Comparison of ENCODE assay signal across 25 cellular contexts in genomic region chr12:104204690-104205480, GRCh38.
"Had no signal": no experiment of that assay in that cellular context is flagged by ENCODE, and none has a peak within 500 bp of the region (broad histone marks: within the 10 kb centered on the region; RNA-seq: fewer than 3 reads in every experiment).

No MANE protein-coding gene starts in this region.

- ATAC-seq: body of pancreas, gastroesophageal sphincter, heart left ventricle, left colon, mucosa of descending colon had no signal

- H3K27me3 Mint-ChIP-seq: progenitor cell of endocrine pancreas had no signal

- H3K27me3 ChIP-seq: body of pancreas, cardiac muscle cell, esophagus squamous epithelium, gastroesophageal sphincter, heart left ventricle, thyroid gland had no signal

- DNase-seq: activated CD4-positive, alpha-beta T cell treated with anti-CD3 and anti-CD28 coated beads for 4 hours; activated CD4-positive, alpha-beta T cell treated with anti-CD3 and anti-CD28 coated beads, Interleukin-2, amount 50 U/mL, for 48 hours; activated CD4-positive, CD25-positive, alpha-beta regulatory T cell; activated CD8-positive, alpha-beta memory T cell treated with anti-CD3 and anti-CD28 coated beads, Interleukin-2, amount 50 U/mL, for 48 hours; activated effector memory CD4-positive, alpha-beta T cell treated with Interleukin-2 at 50 U/mL for 16 hours; activated naive CD4-positive, alpha-beta T cell treated with anti-CD3 and anti-CD28 coated beads for 36 hours; activated T-cell treated with anti-CD3 and anti-CD28 coated beads, Interleukin-2, amount 50 U/mL, for 48 hours; body of pancreas; cortex of kidney; endodermal cell; esophagus squamous epithelium; heart left ventricle; left colon; mesenchymal stem cell; mucosa of descending colon; nephron progenitor cell; retina; stimulated activated CD4-positive, alpha-beta T cell treated with anti-CD3 and anti-CD28 coated beads, Interleukin-4, amount 100 ng/mL, for 1 hour; T1000; thyroid gland had no signal

- H3K36me3 ChIP-seq: cardiac muscle cell, esophagus squamous epithelium, gastroesophageal sphincter, heart left ventricle, thyroid gland had no signal

- H3K4me3 Mint-ChIP-seq: activated naive CD4-positive, alpha-beta T cell treated with anti-CD3 and anti-CD28 coated beads for 36 hours; endodermal cell; nephron progenitor cell; stimulated activated naive CD8-positive, alpha-beta T cell treated with anti-CD3 and anti-CD28 coated beads, Interleukin-15, Interleukin-2, amounts not matched to agents 100 ng/mL and 50 ng/mL, for 24 hours; T-helper 1 cell treated with Interleukin-12 subunit alpha and Interleukin-12 subunit beta and Interleukin-4 antibody, amounts not matched to agents 30 μg/mL and 1 μg/mL, for 36 hours had no signal

- H3K9me3 ChIP-seq: body of pancreas, gastroesophageal sphincter, mucosa of descending colon, thyroid gland had no signal

- H3K27ac ChIP-seq: body of pancreas, cardiac muscle cell, esophagus squamous epithelium, gastroesophageal sphincter, heart left ventricle, thyroid gland had no signal

- H3K4me1 ChIP-seq: body of pancreas, thyroid gland had no signal

- H3K27ac Mint-ChIP-seq: activated naive CD4-positive, alpha-beta T cell treated with anti-CD3 and anti-CD28 coated beads for 36 hours; endodermal cell; nephron progenitor cell; progenitor cell of endocrine pancreas; stimulated activated naive CD8-positive, alpha-beta T cell treated with anti-CD3 and anti-CD28 coated beads, Interleukin-15, Interleukin-2, amounts not matched to agents 100 ng/mL and 50 ng/mL, for 24 hours; T-helper 1 cell treated with Interleukin-12 subunit alpha and Interleukin-12 subunit beta and Interleukin-4 antibody, amounts not matched to agents 30 μg/mL and 1 μg/mL, for 36 hours had no signal

- H3K4me3 ChIP-seq: body of pancreas, cardiac muscle cell, esophagus squamous epithelium, gastroesophageal sphincter, heart left ventricle, mucosa of descending colon, thyroid gland had no signal
